In the genomic region with DNA sequence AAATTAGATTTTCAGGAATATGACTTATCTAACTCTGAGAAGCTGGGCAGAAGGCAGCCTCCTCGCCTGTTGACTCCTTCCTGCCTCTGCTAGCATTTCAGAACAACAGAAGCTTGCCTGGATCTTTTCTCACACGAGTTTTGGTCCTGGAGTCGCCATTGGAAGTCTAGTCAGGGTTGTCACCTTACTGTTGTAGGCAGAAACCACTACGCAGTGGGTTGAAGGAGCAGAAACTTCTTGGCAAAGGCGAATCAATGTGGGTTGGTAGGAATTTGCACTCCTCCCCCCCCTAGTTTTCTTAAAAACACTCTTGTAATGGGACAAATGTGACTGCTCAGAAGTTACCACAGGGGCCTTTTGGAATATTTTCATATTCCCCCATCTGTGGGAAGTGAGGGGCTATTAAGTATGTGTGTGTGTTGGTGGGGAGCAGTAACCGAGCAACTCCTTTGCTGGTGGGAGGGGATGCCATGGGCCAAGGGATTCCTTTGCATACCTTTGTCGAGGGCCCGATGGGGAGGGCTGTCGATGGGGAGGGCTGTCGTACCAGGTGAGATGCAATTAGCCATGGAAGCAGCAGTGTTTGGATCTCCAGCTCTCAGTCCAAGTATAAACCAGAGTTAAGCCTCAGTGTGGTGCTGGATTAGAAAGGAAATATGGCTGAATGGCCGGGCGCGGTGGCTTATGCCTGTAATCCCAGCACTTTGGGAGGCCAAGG, we compare ENCODE assay signal across 1 cellular context.
TF ChIP-seq lines count a peak whose summit lies in the region.

No MANE protein-coding gene starts in this region.

TF ChIP-seq in IMR-90, 13 proteins besides CTCF, POLR2A, EP300 and RAD21:
- no peak for TF ChIP-seq MXI1 (IDR thresholded peaks at IDR 0.05; ENCODE audit: borderline replicate concordance, low read depth, low read length)
- TF ChIP-seq NFE2L2 (IDR thresholded peaks at IDR 0.05; ENCODE audit: low read depth, low read length): no peak
TF ChIP-seq in IMR-90: peak in this region for 0.
